ENCODE assay signal across 1 cellular context in the genomic region with DNA sequence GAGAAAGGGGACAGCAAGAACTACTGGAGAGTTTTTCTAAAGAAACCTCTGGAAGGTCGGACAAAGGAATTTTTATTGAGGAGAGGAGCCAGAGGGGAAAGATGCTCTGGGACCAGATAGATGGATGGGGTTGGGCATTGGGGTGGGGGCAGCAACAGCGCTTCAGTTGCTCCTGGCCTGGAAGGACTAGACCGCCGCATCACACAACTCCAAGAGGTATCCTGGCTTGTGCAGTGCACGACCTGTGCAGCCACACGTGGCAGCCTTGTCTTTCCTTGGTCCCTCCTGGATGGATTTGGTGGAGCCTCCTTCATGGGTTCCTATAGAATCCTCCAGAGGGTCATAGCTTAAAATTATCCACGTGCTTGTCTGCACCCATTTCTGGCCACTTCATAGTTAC.
TF ChIP-seq lines count a peak whose summit lies in the region.

No MANE protein-coding gene starts in this region.

TF ChIP-seq in IMR-90, 13 proteins besides CTCF, POLR2A, EP300 and RAD21:
- TF ChIP-seq SMC3 (IDR thresholded peaks at IDR 0.05; ENCODE audit: low read depth, low read length) = no peak
- no peak for TF ChIP-seq BHLHE40 (IDR thresholded peaks at IDR 0.05; ENCODE audit: low read depth, low read length)
- TF ChIP-seq MXI1 (IDR thresholded peaks at IDR 0.05; ENCODE audit: borderline replicate concordance, low read depth, low read length) = no peak
- TF ChIP-seq CEBPB (IDR thresholded peaks at IDR 0.05; ENCODE audit: low read depth, low read length) = no peak
- TF ChIP-seq RFX5 (IDR thresholded peaks at IDR 0.05; ENCODE audit: low read depth, low read length) = no peak
- TF ChIP-seq FOS (IDR thresholded peaks at IDR 0.05; ENCODE audit: low read depth, low read length) = no peak
- TF ChIP-seq, protein P1, sequence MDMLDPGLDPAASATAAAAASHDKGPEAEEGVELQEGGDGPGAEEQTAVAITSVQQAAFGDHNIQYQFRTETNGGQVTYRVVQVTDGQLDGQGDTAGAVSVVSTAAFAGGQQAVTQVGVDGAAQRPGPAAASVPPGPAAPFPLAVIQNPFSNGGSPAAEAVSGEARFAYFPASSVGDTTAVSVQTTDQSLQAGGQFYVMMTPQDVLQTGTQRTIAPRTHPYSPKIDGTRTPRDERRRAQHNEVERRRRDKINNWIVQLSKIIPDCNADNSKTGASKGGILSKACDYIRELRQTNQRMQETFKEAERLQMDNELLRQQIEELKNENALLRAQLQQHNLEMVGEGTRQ (IDR thresholded peaks at IDR 0.05; ENCODE audit: low read depth, low read length) = no peak
- TF ChIP-seq, protein P2, sequence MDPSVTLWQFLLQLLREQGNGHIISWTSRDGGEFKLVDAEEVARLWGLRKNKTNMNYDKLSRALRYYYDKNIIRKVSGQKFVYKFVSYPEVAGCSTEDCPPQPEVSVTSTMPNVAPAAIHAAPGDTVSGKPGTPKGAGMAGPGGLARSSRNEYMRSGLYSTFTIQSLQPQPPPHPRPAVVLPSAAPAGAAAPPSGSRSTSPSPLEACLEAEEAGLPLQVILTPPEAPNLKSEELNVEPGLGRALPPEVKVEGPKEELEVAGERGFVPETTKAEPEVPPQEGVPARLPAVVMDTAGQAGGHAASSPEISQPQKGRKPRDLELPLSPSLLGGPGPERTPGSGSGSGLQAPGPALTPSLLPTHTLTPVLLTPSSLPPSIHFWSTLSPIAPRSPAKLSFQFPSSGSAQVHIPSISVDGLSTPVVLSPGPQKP (IDR thresholded peaks at IDR 0.05; ENCODE audit: borderline replicate concordance, low read depth, low read length) = no peak
- no peak for TF ChIP-seq MAZ (IDR thresholded peaks at IDR 0.05; ENCODE audit: borderline replicate concordance, low read depth, low read length)
- TF ChIP-seq CHD1 (IDR thresholded peaks at IDR 0.05; ENCODE audit: low read depth, low read length) = no peak
- TF ChIP-seq NFE2L2 (IDR thresholded peaks at IDR 0.05; ENCODE audit: low read depth, low read length) = no peak
- TF ChIP-seq RCOR1 (IDR thresholded peaks at IDR 0.05; ENCODE audit: insufficient replicate concordance, low read length) = no peak
